Comparison of ENCODE assay signal across 24 cellular contexts in the genomic region with DNA sequence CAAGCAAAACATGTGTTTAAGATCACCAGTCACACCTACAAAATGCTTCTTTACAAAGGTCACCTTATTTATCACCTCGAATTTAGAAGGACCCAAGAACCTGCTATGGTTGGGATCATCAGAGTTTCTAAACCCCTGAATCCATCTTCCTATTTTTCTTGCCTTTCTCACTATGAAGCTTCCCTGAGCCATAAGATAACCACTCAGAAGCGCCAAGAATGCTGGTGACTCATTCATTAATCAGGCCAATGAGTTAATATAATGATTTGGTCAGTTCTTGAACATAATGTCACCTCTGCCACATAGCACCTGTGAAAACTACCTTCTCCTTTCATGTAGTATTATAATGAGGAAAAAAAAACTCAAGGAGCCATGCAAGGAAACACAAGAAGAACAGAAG.
A peak's percentile ranks its signal among the peaks of the same experiment; 100 is the strongest.
DNase-seq lines count a peak whose midpoint lies in the region; ATAC-seq, FAIRE-seq and TF ChIP-seq lines count a peak whose summit lies in the region.
"Had no signal": no experiment of that assay in that cellular context is flagged by ENCODE, and none has a peak within 500 bp of the region (broad histone marks: within the 10 kb centered on the region; RNA-seq: fewer than 3 reads in every experiment).

No MANE protein-coding gene starts in this region.

- no peak overlapping the region for H2AFZ ChIP-seq in IMR-90 (replicated peaks; ENCODE audit: low read length, poor library complexity)
- H2AFZ ChIP-seq: neural progenitor cell had no signal

- H3K9ac ChIP-seq in IMR-90 (ENCODE audit: low read depth, low read length): no peak overlapping the region
- H3K9ac ChIP-seq: neural progenitor cell had no signal

- no peak overlapping the region for H3K18ac ChIP-seq in IMR-90 (ENCODE audit: low read depth, low read length)

- no peaks in the 10 kb centered on the region for H3K79me1 ChIP-seq in IMR-90 (ENCODE audit: low read depth in 1 of 2, low read length in 2 of 2)

- H4K8ac ChIP-seq in IMR-90 (ENCODE audit: low read depth in 2 of 2, low read length in 2 of 2): no peak overlapping the region

- FAIRE-seq in bronchial epithelial cell (lab: Jason Lieb, UNC): no peak
- FAIRE-seq: colon, HTR-8/SVneo, kidney had no signal

- DNase-seq in EL (peak; percentile 52), IMR-90 (peak; percentile 21), bronchial epithelial cell (ENCODE audit: low read depth) (peak; percentile 44), left lung (no peak), NCI-H2107 (lab: John Stamatoyannopoulos, UW) (no peak), vagina (ENCODE audit: extremely low spot score in 2 of 2) (no peak)
- DNase-seq in stimulated activated naive CD4-positive, alpha-beta T cell (lab: John Stamatoyannopoulos, UW): no peak
- DNase-seq: activated CD4-positive, alpha-beta T cell treated with anti-CD3 and anti-CD28 coated beads, Interleukin-2, amount 50 U/mL, for 4 hours; activated gamma-delta T cell treated with Interleukin-2 at 50 U/mL for 16 hours; CD8-positive, alpha-beta memory T cell; foreskin melanocyte; hypothalamus; kidney; NCI-H1417 treated with DMSO at 0.1 percent for 48 hours; NCI-H2171; NCI-H748 treated with DMSO at 0.1 percent for 48 hours; retina; SHP77; stimulated activated CD4-positive, alpha-beta T cell treated with anti-CD3 and anti-CD28 coated beads, Interleukin-12 subunit alpha, Interleukin-12 subunit beta, amount 100 ng/mL, for 4 hours had no signal

- CTCF ChIA-PET in IMR-90 (lab: Yijun Ruan, JAX): no interaction called here

- BruUV-seq in IMR-90 (replicated peaks; lab: Mats Ljungman, UMichigan): no TSS peak

- H3K4me2 ChIP-seq in IMR-90 (ENCODE audit: low read depth, low read length): no peak overlapping the region
- H3K4me2 ChIP-seq: neural progenitor cell had no signal

- H3K9me1 ChIP-seq in IMR-90 (ENCODE audit: insufficient read depth, low read length): no peaks in the 10 kb centered on the region

- no peak overlapping the region for H3K23ac ChIP-seq in IMR-90 (ENCODE audit: low read depth, low read length)

- no peaks in the 10 kb centered on the region for H3K9me3 ChIP-seq in IMR-90 (ENCODE audit: control insufficient read depth, insufficient read depth, low read length)
- H3K9me3 ChIP-seq in left lung: no peaks in the 10 kb centered on the region
- H3K9me3 ChIP-seq in vagina: no peaks in the 10 kb centered on the region

- no peak overlapping the region for H3K27ac ChIP-seq in IMR-90 (ENCODE audit: insufficient read depth, low read length)
- H3K27ac ChIP-seq in left lung: no peak overlapping the region
- H3K27ac ChIP-seq in vagina: no peak overlapping the region
- H3K27ac ChIP-seq: neural progenitor cell, VCaP had no signal

- H3K4me1 ChIP-seq in IMR-90 (ENCODE audit: control insufficient read depth, insufficient read depth, low read length) (no peaks in the 10 kb centered on the region), left lung (no peaks in the 10 kb centered on the region), vagina (no peaks in the 10 kb centered on the region)
- H3K4me1 ChIP-seq: neural progenitor cell had no signal

- no peak overlapping the region for H3K14ac ChIP-seq in IMR-90 (replicated peaks; ENCODE audit: low read depth, low read length)

- 86% methylated on average over 1 of the region's 2 CpGs; no CpG with 5 or more reads in 1 of the 2 experiments for WGBS in IMR-90 (ENCODE audit: extremely low coverage in 2 of 2, insufficient read length in 1 of 2), 2 experiments

- H4K20me1 ChIP-seq in IMR-90 (ENCODE audit: insufficient read depth, low read length): no peaks in the 10 kb centered on the region

- H4K91ac ChIP-seq in IMR-90 (ENCODE audit: insufficient read depth, low read depth, low read length): no peak overlapping the region

- H3K4ac ChIP-seq in IMR-90 (ENCODE audit: low read depth, low read length): no peak overlapping the region

- no peak overlapping the region for H3K4me3 ChIP-seq in IMR-90 (ENCODE audit: insufficient read depth, low read depth, low read length)
- no peak overlapping the region for H3K4me3 ChIP-seq in bronchial epithelial cell (ENCODE audit: low read depth, low read length)
- H3K4me3 ChIP-seq in left lung: no peak overlapping the region
- no peak overlapping the region for H3K4me3 ChIP-seq in vagina
- H3K4me3 ChIP-seq: neural progenitor cell had no signal

- H3K27me3 ChIP-seq in IMR-90 (ENCODE audit: control insufficient read depth, insufficient read depth, low read length) (no peaks in the 10 kb centered on the region), bronchial epithelial cell (ENCODE audit: control insufficient read depth, insufficient read depth, low read length) (no peaks in the 10 kb centered on the region), left lung (no peaks in the 10 kb centered on the region), vagina (no peaks in the 10 kb centered on the region)
- H3K27me3 ChIP-seq: neural progenitor cell had no signal

- H2BK15ac ChIP-seq in IMR-90 (ENCODE audit: low read depth, low read length): no peak overlapping the region

- H4K5ac ChIP-seq in IMR-90 (ENCODE audit: low read depth, low read length): no peak overlapping the region

- no peak overlapping the region for H2BK120ac ChIP-seq in IMR-90 (ENCODE audit: low read depth, low read length)

- no peak overlapping the region for H2AK5ac ChIP-seq in IMR-90 (ENCODE audit: low read depth, low read length)

- ATAC-seq in IMR-90 (ENCODE audit: low read depth): peak; percentile 53
- peak; percentile 25 for ATAC-seq in left lung
- ATAC-seq in GM19467 (IDR thresholded peaks at IDR 0.05; ENCODE audit: unreplicated experiment): no peak

- TF ChIP-seq RAD21 in IMR-90 (IDR thresholded peaks at IDR 0.05; ENCODE audit: low read length): no peak

- H2AK9ac ChIP-seq in IMR-90 (replicated peaks; ENCODE audit: low read depth, low read length, poor library complexity): no peak overlapping the region

- dilution Hi-C loops in IMR-90 (cut with HindIII; ENCODE audit: low sequenced_read_pairs, unreplicated experiment): no loop called here

- no peak overlapping the region for H2BK20ac ChIP-seq in IMR-90 (ENCODE audit: low read depth, low read length)

- TF ChIP-seq CTCF in IMR-90 (conservative IDR thresholded peaks at IDR 0.05; ENCODE audit: low read depth, low read length): no peak
- TF ChIP-seq CTCF in bronchial epithelial cell (IDR thresholded peaks at IDR 0.05; ENCODE audit: insufficient read depth, low read length, severe bottlenecking): no peak
- TF ChIP-seq CTCF in left lung (IDR thresholded peaks at IDR 0.05): no peak
- TF ChIP-seq CTCF in vagina (IDR thresholded peaks at IDR 0.05): no peak

- H3K56ac ChIP-seq in IMR-90 (ENCODE audit: extremely low read depth, insufficient read depth, low read length): no peak overlapping the region

- POLR2A ChIA-PET in IMR-90 (lab: Charles Lee; ENCODE audit: unreplicated experiment): no interaction called here

- intact Hi-C loops in IMR-90 (cut with micrococcal nuclease): no loop called here
- intact Hi-C loops in left lung (cut with DNase I): no loop called here
- intact Hi-C loops in vagina (cut with DNase I): no loop called here

- no peak overlapping the region for H2BK5ac ChIP-seq in IMR-90 (ENCODE audit: low read depth, low read length, poor library complexity, severe bottlenecking)

- TF ChIP-seq POLR2A in IMR-90 (IDR thresholded peaks at IDR 0.05; ENCODE audit: low read depth, low read length) (no peak), vagina (IDR thresholded peaks at IDR 0.05) (no peak)

- in situ Hi-C loops in IMR-90 (cut with MboI; ENCODE audit: low sequenced_read_pairs): no loop called here

- H3K36me3 ChIP-seq in IMR-90 (ENCODE audit: control insufficient read depth, insufficient read depth, low read length) (no peaks in the 10 kb centered on the region), bronchial epithelial cell (ENCODE audit: control insufficient read depth, insufficient read depth, low read length) (no peaks in the 10 kb centered on the region), left lung (no peaks in the 10 kb centered on the region), vagina (no peaks in the 10 kb centered on the region)
- H3K36me3 ChIP-seq: neural progenitor cell had no signal

TF ChIP-seq in IMR-90, 13 proteins besides CTCF, POLR2A, EP300 and RAD21:
- TF ChIP-seq CHD1 (IDR thresholded peaks at IDR 0.05; ENCODE audit: low read depth, low read length): no peak
- no peak for TF ChIP-seq SMC3 (IDR thresholded peaks at IDR 0.05; ENCODE audit: low read depth, low read length)
- TF ChIP-seq BHLHE40 (IDR thresholded peaks at IDR 0.05; ENCODE audit: low read depth, low read length): no peak
- TF ChIP-seq RFX5 (IDR thresholded peaks at IDR 0.05; ENCODE audit: low read depth, low read length): no peak
- TF ChIP-seq, protein P1, sequence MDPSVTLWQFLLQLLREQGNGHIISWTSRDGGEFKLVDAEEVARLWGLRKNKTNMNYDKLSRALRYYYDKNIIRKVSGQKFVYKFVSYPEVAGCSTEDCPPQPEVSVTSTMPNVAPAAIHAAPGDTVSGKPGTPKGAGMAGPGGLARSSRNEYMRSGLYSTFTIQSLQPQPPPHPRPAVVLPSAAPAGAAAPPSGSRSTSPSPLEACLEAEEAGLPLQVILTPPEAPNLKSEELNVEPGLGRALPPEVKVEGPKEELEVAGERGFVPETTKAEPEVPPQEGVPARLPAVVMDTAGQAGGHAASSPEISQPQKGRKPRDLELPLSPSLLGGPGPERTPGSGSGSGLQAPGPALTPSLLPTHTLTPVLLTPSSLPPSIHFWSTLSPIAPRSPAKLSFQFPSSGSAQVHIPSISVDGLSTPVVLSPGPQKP (IDR thresholded peaks at IDR 0.05; ENCODE audit: borderline replicate concordance, low read depth, low read length): no peak
- TF ChIP-seq, protein P2, sequence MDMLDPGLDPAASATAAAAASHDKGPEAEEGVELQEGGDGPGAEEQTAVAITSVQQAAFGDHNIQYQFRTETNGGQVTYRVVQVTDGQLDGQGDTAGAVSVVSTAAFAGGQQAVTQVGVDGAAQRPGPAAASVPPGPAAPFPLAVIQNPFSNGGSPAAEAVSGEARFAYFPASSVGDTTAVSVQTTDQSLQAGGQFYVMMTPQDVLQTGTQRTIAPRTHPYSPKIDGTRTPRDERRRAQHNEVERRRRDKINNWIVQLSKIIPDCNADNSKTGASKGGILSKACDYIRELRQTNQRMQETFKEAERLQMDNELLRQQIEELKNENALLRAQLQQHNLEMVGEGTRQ (IDR thresholded peaks at IDR 0.05; ENCODE audit: low read depth, low read length): no peak
- no peak for TF ChIP-seq MXI1 (IDR thresholded peaks at IDR 0.05; ENCODE audit: borderline replicate concordance, low read depth, low read length)
- TF ChIP-seq MAFK (IDR thresholded peaks at IDR 0.05; ENCODE audit: low read depth, low read length): no peak
- no peak for TF ChIP-seq MAZ (IDR thresholded peaks at IDR 0.05; ENCODE audit: borderline replicate concordance, low read depth, low read length)
- TF ChIP-seq RCOR1 (IDR thresholded peaks at IDR 0.05; ENCODE audit: insufficient replicate concordance, low read length): no peak
- no peak for TF ChIP-seq FOS (IDR thresholded peaks at IDR 0.05; ENCODE audit: low read depth, low read length)

Comparison
In these comparisons a context has a peak if more than half of its experiments do, and no peak if none do; other contexts are left out.
1. DNase-seq: peak in EL (single experiment), IMR-90 (single experiment) and bronchial epithelial cell (single experiment); none in left lung (0 of 2), stimulated activated naive CD4-positive, alpha-beta T cell (0 of 6), NCI-H2107 (single experiment) and vagina (0 of 2).